8 cellular contexts compared by ENCODE assay signal in the genomic region with DNA sequence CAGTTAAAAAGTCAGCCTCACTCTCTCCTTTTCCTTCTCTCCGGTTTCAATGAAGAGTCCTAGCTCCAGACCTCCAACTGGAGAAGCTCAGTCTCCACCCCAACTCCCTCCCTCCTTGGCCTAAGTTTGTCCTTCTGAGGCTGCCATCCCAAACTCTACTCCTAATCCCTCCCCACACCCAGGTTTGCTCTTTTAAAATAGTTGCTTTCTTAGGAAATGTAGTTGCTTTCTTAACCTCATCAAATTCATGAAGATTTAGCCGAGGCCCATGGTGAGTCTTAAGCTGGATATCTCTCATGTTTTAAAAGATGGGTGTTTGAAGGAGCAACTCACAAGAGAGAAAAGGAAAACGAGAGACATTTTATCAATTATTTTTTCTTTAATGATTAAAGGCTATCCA. TPM values are rescaled to one million over a fixed set of nuclear protein-coding genes. Genes with fewer than 3 reads are reported as not detected.
DNase-seq lines count a peak whose midpoint lies in the region; ATAC-seq and TF ChIP-seq lines count a peak whose summit lies in the region.

No MANE protein-coding gene starts in this region.

- H3K9me3 ChIP-seq in Caco-2 (no peaks in the 10 kb centered on the region), iPS-15b (ENCODE audit: control insufficient read depth, insufficient read depth, low read length) (no peaks in the 10 kb centered on the region), stomach smooth muscle (ENCODE audit: control insufficient read depth in 2 of 2, low read length in 2 of 2) (no peaks in the 10 kb centered on the region)

- no peaks in the 10 kb centered on the region for H3K27me3 Mint-ChIP-seq in Caco-2 (ENCODE audit: insufficient read depth, unreplicated experiment)
- H3K27me3 Mint-ChIP-seq in activated naive CD8-positive, alpha-beta T cell treated with anti-CD3 and anti-CD28 coated beads, Interleukin-2, amount 50 U/mL, for 24 hours, result no peaks in the 10 kb centered on the region

- no peak overlapping the region for H3K27ac Mint-ChIP-seq in Caco-2 (ENCODE audit: unreplicated experiment)
- peak overlapping the region; percentile 96 for H3K27ac Mint-ChIP-seq in activated naive CD8-positive, alpha-beta T cell treated with anti-CD3 and anti-CD28 coated beads, Interleukin-2, amount 50 U/mL, for 24 hours

- peak overlapping the region; percentile 5; the same call in 1 of the 2 replicates for H3K4me2 ChIP-seq in KMS-11

- H3K4me1 ChIP-seq in Caco-2 (no peaks in the 10 kb centered on the region; the same call in 1 of the 2 replicates), KMS-11 (ENCODE audit: low read depth, poor library complexity, severe bottlenecking) (peaks cover 14% of the 10 kb centered on the region), iPS-15b (ENCODE audit: control insufficient read depth, insufficient read depth, low read length) (peaks cover 6% of the 10 kb centered on the region), stomach smooth muscle (ENCODE audit: control insufficient read depth, insufficient read depth, low read length) (no peaks in the 10 kb centered on the region)

- TF ChIP-seq CTCF in Caco-2 (IDR thresholded peaks at IDR 0.05; ENCODE audit: insufficient read depth in 1 of 2, low read depth in 1 of 2, low read length in 1 of 2, severe bottlenecking in 1 of 2, unreplicated experiment in 1 of 2), result no peak
- TF ChIP-seq CTCF in KMS-11 (conservative IDR thresholded peaks at IDR 0.05; ENCODE audit: low read depth, low read length), result no peak

- intact Hi-C loops in Caco-2 (cut with micrococcal nuclease; ENCODE audit: unreplicated experiment), result loop anchor here (2.0 kb wide), 1 partner anchor 27 kb away; no protein-coding TSS in a partner anchor

- ATAC-seq in activated naive CD8-positive, alpha-beta T cell treated with anti-CD3 and anti-CD28 coated beads, Interleukin-2, amount 50 U/mL, for 24 hours, result no peak
- ATAC-seq in HG03354 (IDR thresholded peaks at IDR 0.05; ENCODE audit: poor library complexity, severe bottlenecking, unreplicated experiment), result no peak

- H3K36me3 ChIP-seq in Caco-2 (ENCODE audit: control insufficient read depth, insufficient read depth, low read length) (no peaks in the 10 kb centered on the region), KMS-11 (ENCODE audit: insufficient read depth) (no peaks in the 10 kb centered on the region), iPS-15b (ENCODE audit: control insufficient read depth, insufficient read depth, low read length) (no peaks in the 10 kb centered on the region), stomach smooth muscle (ENCODE audit: control insufficient read depth in 2 of 2, insufficient read depth in 2 of 2, low read length in 2 of 2) (peaks cover 0 to 3% of the 10 kb centered on the region in 2 donors)

- no peaks in the 10 kb centered on the region for H4K20me1 ChIP-seq in KMS-11 (ENCODE audit: insufficient read depth)

- H3K79me2 ChIP-seq in KMS-11 (ENCODE audit: insufficient read depth, low read depth), result no peaks in the 10 kb centered on the region

- peak overlapping the region; percentile 98 for H2AFZ ChIP-seq in KMS-11 (ENCODE audit: low read depth)

- no TSS peak for BruUV-seq in Caco-2 (replicated peaks; lab: Mats Ljungman, UMichigan)

- H3K27me3 ChIP-seq in Caco-2 (replicated peaks; ENCODE audit: control insufficient read depth, insufficient read depth, low read length), result no peaks in the 10 kb centered on the region
- no peaks in the 10 kb centered on the region for H3K27me3 ChIP-seq in KMS-11 (ENCODE audit: insufficient read depth, low read depth)
- H3K27me3 ChIP-seq in iPS-15b (ENCODE audit: control insufficient read depth, insufficient read depth, low read length), result no peaks in the 10 kb centered on the region
- H3K27me3 ChIP-seq in stomach smooth muscle (ENCODE audit: control insufficient read depth in 1 of 2, insufficient read depth in 2 of 2, low read length in 2 of 2), result no peaks in the 10 kb centered on the region

- H3K4me1 Mint-ChIP-seq in Caco-2 (ENCODE audit: low read depth, unreplicated experiment), result no peaks in the 10 kb centered on the region
- peaks cover 35% of the 10 kb centered on the region for H3K4me1 Mint-ChIP-seq in activated naive CD8-positive, alpha-beta T cell treated with anti-CD3 and anti-CD28 coated beads, Interleukin-2, amount 50 U/mL, for 24 hours

- H3K9ac ChIP-seq in KMS-11 (no peak overlapping the region; the same call in 1 of the 2 replicates), iPS-15b (ENCODE audit: low read depth, low read length) (no peak overlapping the region), stomach smooth muscle (ENCODE audit: low read length in 2 of 2) (peak overlapping the region in 1 of 2 donors; percentile 91)

- peaks cover 6% of the 10 kb centered on the region for H3K36me3 Mint-ChIP-seq in Caco-2 (ENCODE audit: insufficient read depth, unreplicated experiment)
- peaks cover 14% of the 10 kb centered on the region for H3K36me3 Mint-ChIP-seq in activated naive CD8-positive, alpha-beta T cell treated with anti-CD3 and anti-CD28 coated beads, Interleukin-2, amount 50 U/mL, for 24 hours (ENCODE audit: low read depth)

- CTCF ChIA-PET in Caco-2 (lab: Charles Lee), result no interaction called here

- POLR2A ChIA-PET in Caco-2 (lab: Charles Lee), result no interaction called here

- DNase-seq in Caco-2 (no peak), NCI-H1105 (lab: John Stamatoyannopoulos, UW) (no peak), NCI-H1436 (lab: John Stamatoyannopoulos, UW) (no peak)
- DNase-seq in activated naive CD8-positive, alpha-beta T cell treated with anti-CD3 and anti-CD28 coated beads, Interleukin-2, amount 50 U/mL, for 24 hours, result peak; percentile 19

- H3K4me3 Mint-ChIP-seq in Caco-2 (ENCODE audit: unreplicated experiment), result peak overlapping the region; percentile 95
- H3K4me3 Mint-ChIP-seq in activated naive CD8-positive, alpha-beta T cell treated with anti-CD3 and anti-CD28 coated beads, Interleukin-2, amount 50 U/mL, for 24 hours, result peak overlapping the region; percentile 95

- H3K27ac ChIP-seq in KMS-11 (no peak overlapping the region), stomach smooth muscle (ENCODE audit: low read length) (no peak overlapping the region)

- H3K9me3 Mint-ChIP-seq in Caco-2 (ENCODE audit: unreplicated experiment), result no peaks in the 10 kb centered on the region
- no peaks in the 10 kb centered on the region for H3K9me3 Mint-ChIP-seq in activated naive CD8-positive, alpha-beta T cell treated with anti-CD3 and anti-CD28 coated beads, Interleukin-2, amount 50 U/mL, for 24 hours

- H3K4me3 ChIP-seq in Caco-2 (ENCODE audit: low read depth, low read length), result no peak overlapping the region
- H3K4me3 ChIP-seq in KMS-11 (IDR thresholded peaks at IDR 0.05; ENCODE audit: insufficient read depth, low read depth, low read length), result no peak overlapping the region
- H3K4me3 ChIP-seq in iPS-15b (ENCODE audit: low read depth, low read length), result peak overlapping the region; percentile 81
- H3K4me3 ChIP-seq in stomach smooth muscle (ENCODE audit: low read length in 2 of 2), result peak overlapping the region; percentile 89 to 90

RNA-seq across cellular contexts. Expression of gene LANCL1, which starts 0.9 kb away (rescaled TPM):
- total RNA-seq in Caco-2 (2022), result 26.5 and 30.6 TPM in 2 replicates

Comparison
In these comparisons a context has a peak if more than half of its experiments do, and no peak if none do; other contexts are left out.
1. H3K4me3 ChIP-seq: peak in iPS-15b (single experiment) and stomach smooth muscle (2 of 2); none in Caco-2 (single experiment) and KMS-11 (single experiment).